ENCODE assay signal across 1 cellular context in the genomic region with DNA sequence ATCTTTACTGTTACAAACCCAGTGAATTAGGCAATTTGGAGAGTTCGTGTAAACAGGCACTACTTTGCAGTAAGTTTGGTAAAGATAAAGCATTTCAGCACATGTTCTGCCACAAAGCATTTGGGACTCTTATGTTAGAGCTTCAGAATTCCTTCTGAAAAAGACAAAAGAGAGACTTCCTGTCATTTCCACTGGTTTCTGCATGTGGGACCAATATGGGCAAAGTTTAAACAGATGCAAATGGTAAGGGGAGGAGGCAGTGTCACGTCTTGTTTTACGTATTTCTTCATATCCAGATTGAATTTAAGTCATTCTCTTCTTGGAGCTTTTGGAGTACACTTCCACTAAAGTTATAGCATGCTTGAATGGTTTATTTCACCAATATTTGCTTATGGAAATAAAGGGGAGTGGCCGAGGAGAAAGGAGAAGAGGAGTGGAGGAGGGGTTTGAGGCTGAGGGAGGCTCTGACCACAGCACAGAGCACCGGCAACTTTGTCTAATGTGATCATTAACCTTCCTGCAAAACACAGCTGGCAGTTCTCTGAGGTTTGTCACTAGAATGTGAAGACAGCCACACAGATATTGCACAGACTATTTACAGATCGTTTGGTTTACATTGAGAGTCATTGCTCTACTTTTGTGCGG.
TF ChIP-seq lines count a peak whose summit lies in the region.

A gene with protein sequence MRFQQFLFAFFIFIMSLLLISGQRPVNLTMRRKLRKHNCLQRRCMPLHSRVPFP (plus strand): TSS at position 499 of the 645 bp plus-strand sequence. CDS start 154 bp downstream, outside the sequence.

TF ChIP-seq in H1, 55 proteins besides CTCF, POLR2A, EP300 and RAD21:
- TF ChIP-seq RXRA (IDR thresholded peaks at IDR 0.05; ENCODE audit: insufficient read depth, low read depth, low read length): no peak
- TF ChIP-seq E2F6 (IDR thresholded peaks at IDR 0.05): no peak
- no peak for TF ChIP-seq JUND (IDR thresholded peaks at IDR 0.05; ENCODE audit: low read length)
- TF ChIP-seq CHD1 (IDR thresholded peaks at IDR 0.05; ENCODE audit: low read depth, low read length): no peak
- peak; percentile 54; the same call in 1 of the 2 replicates for TF ChIP-seq TAF1 (IDR thresholded peaks at IDR 0.05; ENCODE audit: low read depth, low read length)
- no peak for TF ChIP-seq ATF2 (IDR thresholded peaks at IDR 0.05; ENCODE audit: low read length)
- TF ChIP-seq SAP30 (IDR thresholded peaks at IDR 0.05; ENCODE audit: insufficient read depth, insufficient replicate concordance, low read length): peak; percentile 49
- peak; percentile 53 to 68; a peak in 2 of 4 replicates for TF ChIP-seq SIN3A (conservative IDR thresholded peaks at IDR 0.05 in 1 of 2, IDR thresholded peaks at IDR 0.05 in 1 of 2; ENCODE audit: low read depth in 1 of 2, low read length in 2 of 2)
